Comparison of ENCODE assay signal across 24 cellular contexts in genomic region chr6:41984623-41985022, GRCh38. TPM values are rescaled to one million over a fixed set of nuclear protein-coding genes. Genes with fewer than 3 reads are reported as not detected.
DNase-seq lines count a peak whose midpoint lies in the region; ATAC-seq and TF ChIP-seq lines count a peak whose summit lies in the region.
"Had no signal": no experiment of that assay in that cellular context is flagged by ENCODE, and none has a peak within 500 bp of the region (broad histone marks: within the 10 kb centered on the region; RNA-seq: fewer than 3 reads in every experiment).

No MANE protein-coding gene starts in this region.

- H3K36me3 Mint-ChIP-seq in activated naive CD4-positive, alpha-beta T cell treated with anti-CD3 and anti-CD28 coated beads, Interleukin-2, amount 50 U/mL, for 72 hours: peaks cover 0 to 17% of the 10 kb centered on the region in 2 donors
- H3K36me3 Mint-ChIP-seq in immature natural killer cell: peaks cover 3 to 8% (median 4%) of the 10 kb centered on the region in 3 donors
- H3K36me3 Mint-ChIP-seq: brain had no signal

- H3K36me3 ChIP-seq in upper lobe of right lung: no peaks in the 10 kb centered on the region
- H3K36me3 ChIP-seq: esophagus squamous epithelium, gastrocnemius medialis, thyroid gland, WERI-Rb-1 had no signal

- no peak overlapping the region for H3K4me3 Mint-ChIP-seq in immature natural killer cell
- H3K4me3 Mint-ChIP-seq: brain; effector memory CD8-positive, alpha-beta T cell; T-helper 2 cell treated with Interferon-gamma antibody and Interleukin-4, amounts not matched to agents 5 μg/mL and 100 μg/mL, for 36 hours had no signal

- peak in 1 of 2 donors; percentile 45 for ATAC-seq in activated naive CD4-positive, alpha-beta T cell treated with anti-CD3 and anti-CD28 coated beads, Interleukin-2, amount 50 U/mL, for 72 hours
- ATAC-seq in upper lobe of right lung: peak; percentile 27
- ATAC-seq: effector memory CD8-positive, alpha-beta T cell; gastrocnemius medialis had no signal

- no peak overlapping the region for H3K4me3 ChIP-seq in upper lobe of right lung
- H3K4me3 ChIP-seq: esophagus squamous epithelium, gastrocnemius medialis, lung, SK-N-MC, smooth muscle cell, thyroid gland had no signal

- H3K9me3 Mint-ChIP-seq in activated naive CD4-positive, alpha-beta T cell treated with anti-CD3 and anti-CD28 coated beads, Interleukin-2, amount 50 U/mL, for 72 hours: no peaks in the 10 kb centered on the region
- no peaks in the 10 kb centered on the region for H3K9me3 Mint-ChIP-seq in immature natural killer cell
- H3K9me3 Mint-ChIP-seq: effector memory CD8-positive, alpha-beta T cell had no signal

- no peak overlapping the region for H3K27ac ChIP-seq in upper lobe of right lung
- H3K27ac ChIP-seq: esophagus squamous epithelium, gastrocnemius medialis, SK-N-MC, thyroid gland, WERI-Rb-1 had no signal

- no peak for TF ChIP-seq CTCF in upper lobe of right lung (IDR thresholded peaks at IDR 0.05)

- peaks cover 6% of the 10 kb centered on the region for H3K4me1 ChIP-seq in upper lobe of right lung
- H3K4me1 ChIP-seq: esophagus squamous epithelium, gastrocnemius medialis, thyroid gland had no signal

- intact Hi-C loops in upper lobe of right lung (cut with DNase I) (no loop called here), posterior cingulate gyrus (cut with DNase I) (no loop called here)

- H3K4me1 Mint-ChIP-seq in immature natural killer cell: peaks cover 64 to 81% of the 10 kb centered on the region in 2 donors
- H3K4me1 Mint-ChIP-seq: brain had no signal

- peak overlapping the region; percentile 24 to 52 for H3K27ac Mint-ChIP-seq in activated naive CD4-positive, alpha-beta T cell treated with anti-CD3 and anti-CD28 coated beads, Interleukin-2, amount 50 U/mL, for 72 hours
- H3K27ac Mint-ChIP-seq in immature natural killer cell: peak overlapping the region in 4 of 6 donors; percentile 26 to 74 (median 58)
- H3K27ac Mint-ChIP-seq: brain; T-helper 2 cell treated with Interferon-gamma antibody and Interleukin-4, amounts not matched to agents 5 μg/mL and 100 μg/mL, for 36 hours had no signal

- peaks cover 0 to 4% (median 0%) of the 10 kb centered on the region in 3 donors for H3K27me3 Mint-ChIP-seq in immature natural killer cell (ENCODE audit: low read depth in 3 of 3)
- H3K27me3 Mint-ChIP-seq: effector memory CD8-positive, alpha-beta T cell had no signal

- no peaks in the 10 kb centered on the region for H3K9me3 ChIP-seq in upper lobe of right lung
- H3K9me3 ChIP-seq: esophagus squamous epithelium, gastrocnemius medialis, thyroid gland had no signal

- H3K27me3 ChIP-seq in upper lobe of right lung: no peaks in the 10 kb centered on the region
- H3K27me3 ChIP-seq: esophagus squamous epithelium, gastrocnemius medialis, thyroid gland had no signal

- DNase-seq in activated naive CD4-positive, alpha-beta T cell treated with anti-CD3 and anti-CD28 coated beads, Interleukin-2, amount 50 U/mL, for 72 hours (ENCODE audit: low spot score in 2 of 2): no peak
- DNase-seq in activated naive CD4-positive, alpha-beta T cell treated with anti-CD3 and anti-CD28 coated beads, Interleukin-2, amount 50 U/mL, for 16 hours: no peak
- DNase-seq in NCI-H69 (lab: John Stamatoyannopoulos, UW): peak; percentile 50
- DNase-seq in immature natural killer cell: no peak
- DNase-seq in upper lobe of right lung: no peak
- DNase-seq in retina: no peak
- no peak for DNase-seq in posterior cingulate gyrus
- DNase-seq: activated CD4-positive, alpha-beta T cell treated with anti-CD3 and anti-CD28 coated beads, Interleukin-2, amount 50 U/mL, for 48 hours; DND-41; effector memory CD8-positive, alpha-beta T cell; esophagus squamous epithelium; gastrocnemius medialis; islet precursor cell; Kasumi-1; NCI-H1048; NCI-H2081 treated with DMSO at 0.1 percent for 48 hours; stimulated activated naive CD4-positive, alpha-beta T cell treated with Interleukin-2 at 50 U/mL for 16 hours; thyroid gland; WERI-Rb-1 had no signal

RNA-seq across cellular contexts. Expression of gene CCND3, which starts 43.0 kb away (rescaled TPM):
- total RNA-seq in activated naive CD4-positive, alpha-beta T cell treated with anti-CD3 and anti-CD28 coated beads, Interleukin-2, amount 50 U/mL, for 72 hours: 100 to 1,000 TPM; 610 to 723 TPM
- polyA plus RNA-seq in immature natural killer cell: 1,000 to 10,000 TPM in 2 of 3 donors, 100 to 1,000 TPM in 1; 782 to 1,087 (median 1,041) TPM
- 186 TPM for total RNA-seq in upper lobe of right lung
